In the genomic region with DNA sequence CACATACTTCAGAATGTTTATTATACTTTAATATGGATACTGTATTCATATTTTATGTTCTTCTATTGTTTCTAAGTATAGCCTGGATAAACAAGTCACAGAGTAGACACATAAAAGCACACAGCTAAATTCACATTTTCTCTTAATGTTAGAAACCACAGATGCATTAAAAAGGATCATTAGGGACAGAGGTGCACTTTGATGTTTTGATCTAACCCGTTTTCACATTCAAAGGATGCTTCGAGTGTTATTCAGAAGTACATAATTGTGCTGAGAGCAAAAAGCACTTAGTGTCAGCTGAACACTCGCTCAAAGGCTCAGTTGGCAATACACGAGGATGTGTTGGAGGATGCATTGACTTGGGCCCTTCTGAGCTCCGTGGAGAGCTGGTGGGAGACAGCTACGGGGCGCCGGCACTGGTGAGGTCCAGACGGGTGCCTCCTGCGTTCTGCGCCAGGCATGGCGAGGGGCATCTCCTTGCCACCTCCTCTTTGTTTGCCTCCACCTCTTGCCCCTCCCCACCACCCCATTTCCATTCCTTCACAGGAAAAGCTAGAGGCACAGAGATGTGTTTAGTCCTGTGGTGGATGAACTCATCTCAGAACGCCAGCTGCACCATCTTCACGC, we compare ENCODE assay signal across 14 cellular contexts. TPM values are rescaled to one million over a fixed set of nuclear protein-coding genes. Genes with fewer than 3 reads are reported as not detected.
DNase-seq lines count a peak whose midpoint lies in the region; ATAC-seq and TF ChIP-seq lines count a peak whose summit lies in the region.
"Had no signal": no experiment of that assay in that cellular context is flagged by ENCODE, and none has a peak within 500 bp of the region (broad histone marks: within the 10 kb centered on the region; RNA-seq: fewer than 3 reads in every experiment).

No MANE protein-coding gene starts in this region.

- no peaks in the 10 kb centered on the region for H3K9me3 Mint-ChIP-seq in mesothelial cell of epicardium

- no peak for ATAC-seq in HG02571 (IDR thresholded peaks at IDR 0.05; ENCODE audit: unreplicated experiment)
- ATAC-seq: K562 had no signal

- no peak for TF ChIP-seq CTCF in mesothelial cell of epicardium (IDR thresholded peaks at IDR 0.05; ENCODE audit: unreplicated experiment)

- no peaks in the 10 kb centered on the region for H3K4me1 Mint-ChIP-seq in mesothelial cell of epicardium
- H3K4me1 Mint-ChIP-seq: CD14-positive monocyte had no signal

- H3K36me3 Mint-ChIP-seq in mesothelial cell of epicardium, result no peaks in the 10 kb centered on the region
- H3K36me3 Mint-ChIP-seq: CD14-positive monocyte had no signal

- H3K4me3 Mint-ChIP-seq in mesothelial cell of epicardium, result no peak overlapping the region
- H3K4me3 Mint-ChIP-seq: CD14-positive monocyte had no signal

- DNase-seq in NCI-H1092 treated with DMSO at 0.1 percent for 48 hours (lab: John Stamatoyannopoulos, UW) (peak; percentile 98), NCI-H2029 (lab: John Stamatoyannopoulos, UW) (peak; percentile 85), NCI-H345 treated with DMSO at 0.1 percent for 48 hours (lab: John Stamatoyannopoulos, UW; ENCODE audit: unreplicated experiment) (peak; percentile 91), SW480 (ENCODE audit: low spot score) (peak; percentile 87), cerebellar nuclear complex (lab: John Stamatoyannopoulos, UW) (no peak), SKM-1 (lab: John Stamatoyannopoulos, UW; ENCODE audit: unreplicated experiment) (no peak), mesothelial cell of epicardium (ENCODE audit: low spot score in 2 of 2, unreplicated experiment in 2 of 2) (no peak)
- DNase-seq: COR-L47, DMS53, GOT3, SW 1271 had no signal

- H3K27ac Mint-ChIP-seq in mesothelial cell of epicardium, result no peak overlapping the region

- peaks cover 46% of the 10 kb centered on the region for H3K27me3 Mint-ChIP-seq in mesothelial cell of epicardium (ENCODE audit: low read depth)

RNA-seq across cellular contexts. Expression of gene MED10, which starts 35.5 kb away (rescaled TPM):
- 38.4 to 39.6 TPM (median 39.4 TPM) in 3 replicates for total RNA-seq in mesothelial cell of epicardium

Comparison
In these comparisons a context has a peak if more than half of its experiments do, and no peak if none do; other contexts are left out.
1. DNase-seq: peak in NCI-H1092 treated with DMSO at 0.1 percent for 48 hours (single experiment), NCI-H2029 (single experiment), NCI-H345 treated with DMSO at 0.1 percent for 48 hours (single experiment) and SW480 (single experiment); none in cerebellar nuclear complex (0 of 2), SKM-1 (single experiment) and mesothelial cell of epicardium (0 of 2).